Comparison of ENCODE assay signal across 8 cellular contexts in the genomic region with DNA sequence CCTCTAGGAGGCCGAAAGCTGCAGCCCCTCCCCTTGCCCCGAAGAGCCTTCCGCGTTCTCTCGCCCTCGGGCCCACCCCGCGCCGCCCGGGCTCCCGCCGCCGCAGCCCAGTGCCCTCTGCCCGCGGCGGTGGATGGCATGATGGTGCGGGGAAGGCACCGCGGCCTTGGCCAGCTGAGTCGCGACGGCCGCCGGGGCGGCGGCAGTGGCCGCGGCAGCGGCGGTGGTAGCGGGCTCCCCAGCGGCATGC. TPM values are rescaled to one million over a fixed set of nuclear protein-coding genes. Genes with fewer than 3 reads are reported as not detected.
DNase-seq lines count a peak whose midpoint lies in the region; ATAC-seq and TF ChIP-seq lines count a peak whose summit lies in the region.

No MANE protein-coding gene starts in this region.

- no peak for DNase-seq in CD8-positive, alpha-beta T cell
- no peak for DNase-seq in RWPE2 (ENCODE audit: low spot score)
- DNase-seq in fibroblast of lung (ENCODE audit: low read depth in 2 of 2): no peak
- no peak for DNase-seq in NCI-H2029 treated with DMSO at 0.1 percent for 48 hours (lab: John Stamatoyannopoulos, UW)
- DNase-seq in NCI-H1105 (lab: John Stamatoyannopoulos, UW): no peak
- no peak for DNase-seq in COR-L47 (lab: John Stamatoyannopoulos, UW)

- H3K9ac ChIP-seq in fibroblast of lung (ENCODE audit: insufficient read depth, low read length): peak overlapping the region; percentile 96

- H3K4me1 Mint-ChIP-seq in CD8-positive, alpha-beta T cell (ENCODE audit: low read depth): peaks cover 56% of the 10 kb centered on the region

- ATAC-seq in CD8-positive, alpha-beta T cell: peak; percentile 24
- peak; percentile 26 for ATAC-seq in RWPE2 (ENCODE audit: low read depth)
- no peak for ATAC-seq in GM18873 (IDR thresholded peaks at IDR 0.05; ENCODE audit: low FRiP score, unreplicated experiment)

- no peak overlapping the region for H3K27ac ChIP-seq in CD8-positive, alpha-beta T cell (ENCODE audit: low read depth, low read length)
- H3K27ac ChIP-seq in RWPE2 (ENCODE audit: poor library complexity, severe bottlenecking) (peak overlapping the region; percentile 83), fibroblast of lung (ENCODE audit: insufficient read depth, low read length) (peak overlapping the region; percentile 95), neutrophil (peak overlapping the region; percentile 94)

- H3K36me3 Mint-ChIP-seq in CD8-positive, alpha-beta T cell: peaks cover 22% of the 10 kb centered on the region

- POLR2A ChIA-PET in CD8-positive, alpha-beta T cell (lab: Charles Lee): interaction anchor here (1.0 to 2.7 kb wide), 5 partner anchors 11 to 292 kb away, joined by 3 to 20 read pairs (median 6); no protein-coding TSS in a partner anchor

- no peaks in the 10 kb centered on the region for H3K9me3 Mint-ChIP-seq in CD8-positive, alpha-beta T cell

- intact Hi-C loops in CD8-positive, alpha-beta T cell (cut with DNase I, micrococcal nuclease): loop anchor here (5.0 to 10.0 kb wide), 6 partner anchors 295 to 1540 kb away; a partner anchor contains a TSS

- H3K9me3 ChIP-seq in CD8-positive, alpha-beta T cell (ENCODE audit: low read length): no peaks in the 10 kb centered on the region
- H3K9me3 ChIP-seq in RWPE2 (ENCODE audit: severe bottlenecking) (no peaks in the 10 kb centered on the region), fibroblast of lung (ENCODE audit: control insufficient read depth, insufficient read depth, low read depth, low read length) (no peaks in the 10 kb centered on the region), neutrophil (no peaks in the 10 kb centered on the region)

- no peak for TF ChIP-seq CTCF in CD8-positive, alpha-beta T cell (IDR thresholded peaks at IDR 0.05)
- TF ChIP-seq CTCF in RWPE2 (IDR thresholded peaks at IDR 0.05; ENCODE audit: poor library complexity, severe bottlenecking) (no peak), fibroblast of lung (conservative IDR thresholded peaks at IDR 0.05 in 1 of 2, IDR thresholded peaks at IDR 0.05 in 1 of 2; ENCODE audit: low read depth in 1 of 2, low read length in 2 of 2) (no peak), neutrophil (IDR thresholded peaks at IDR 0.05) (no peak)

- H3K4me3 Mint-ChIP-seq in CD8-positive, alpha-beta T cell: peak overlapping the region; percentile 80

- peaks cover 44% of the 10 kb centered on the region for H3K79me2 ChIP-seq in fibroblast of lung (ENCODE audit: control insufficient read depth, insufficient read depth, low read length)

- no peaks in the 10 kb centered on the region for H4K20me1 ChIP-seq in fibroblast of lung (ENCODE audit: control insufficient read depth, extremely low read depth, insufficient read depth, low read length)

- H3K27ac Mint-ChIP-seq in CD8-positive, alpha-beta T cell: peak overlapping the region; percentile 62

- CTCF ChIA-PET in CD8-positive, alpha-beta T cell (lab: Charles Lee): interaction anchor here (0.7 to 1.2 kb wide), 3 partner anchors 105 to 264 kb away, joined by 3 to 4 read pairs (median 3); no protein-coding TSS in a partner anchor

- no peaks in the 10 kb centered on the region for H3K27me3 ChIP-seq in CD8-positive, alpha-beta T cell (ENCODE audit: insufficient read depth, low read length)
- H3K27me3 ChIP-seq in RWPE2 (ENCODE audit: insufficient read depth, poor library complexity, severe bottlenecking) (no peaks in the 10 kb centered on the region), fibroblast of lung (ENCODE audit: control insufficient read depth, insufficient read depth, low read length) (no peaks in the 10 kb centered on the region), neutrophil (no peaks in the 10 kb centered on the region)

- H3K27me3 Mint-ChIP-seq in CD8-positive, alpha-beta T cell (ENCODE audit: low read depth): no peaks in the 10 kb centered on the region

- H3K4me1 ChIP-seq in CD8-positive, alpha-beta T cell (ENCODE audit: insufficient read depth, low read length): peaks cover 42% of the 10 kb centered on the region
- peaks cover 11% of the 10 kb centered on the region for H3K4me1 ChIP-seq in RWPE2 (ENCODE audit: insufficient read depth, poor library complexity, severe bottlenecking)
- H3K4me1 ChIP-seq in fibroblast of lung (ENCODE audit: control insufficient read depth, extremely low read depth, insufficient read depth, low read length): peaks cover 7% of the 10 kb centered on the region
- H3K4me1 ChIP-seq in neutrophil (ENCODE audit: control insufficient read depth in 1 of 2, insufficient read depth in 1 of 2, low read depth in 1 of 2, low read length in 1 of 2): peaks cover 18 to 27% of the 10 kb centered on the region in 2 experiments

- H3K4me2 ChIP-seq in fibroblast of lung (ENCODE audit: extremely low read depth, insufficient read depth, low read length): peak overlapping the region; percentile 69

- H2AFZ ChIP-seq in fibroblast of lung (ENCODE audit: low read length): no peak overlapping the region

- H3K4me3 ChIP-seq in CD8-positive, alpha-beta T cell (ENCODE audit: low read depth, low read length): peak overlapping the region; percentile 74
- H3K4me3 ChIP-seq in RWPE2 (ENCODE audit: severe bottlenecking) (peak overlapping the region; percentile 92), fibroblast of lung (replicated peaks in 1 of 4; ENCODE audit: control extremely low read depth in 1 of 4, insufficient read depth in 1 of 4, low read depth in 3 of 4, low read length in 4 of 4) (peak overlapping the region; percentile 39 to 97 (median 72)), neutrophil (ENCODE audit: low read depth in 1 of 2, low read length in 1 of 2) (peak overlapping the region; percentile 80 to 95)

- H3K36me3 ChIP-seq in CD8-positive, alpha-beta T cell (ENCODE audit: insufficient read depth, low read length): no peaks in the 10 kb centered on the region
- H3K36me3 ChIP-seq in RWPE2 (ENCODE audit: low read depth) (peaks cover 34% of the 10 kb centered on the region), fibroblast of lung (ENCODE audit: control insufficient read depth, insufficient read depth, low read length) (peaks cover 7% of the 10 kb centered on the region), neutrophil (peaks cover 15% of the 10 kb centered on the region)

RNA-seq across cellular contexts. Expression of a gene that starts 1.2 kb away (rescaled TPM):
- 10 to 100 TPM; 15.3 to 15.6 TPM for total RNA-seq in CD8-positive, alpha-beta T cell
- 4.3 and 4.6 TPM in 2 replicates for total RNA-seq in fibroblast of lung
- polyA plus RNA-seq in fibroblast of lung: 3.3 and 4.6 TPM in 2 replicates
- polyA plus RNA-seq in fibroblast of lung (2012): 5.4 and 7.5 TPM in 2 replicates
- 1.4 and 1.8 TPM in 2 replicates for polyA minus RNA-seq in fibroblast of lung (ENCODE audit: low replicate concordance)

RNA-seq across cellular contexts. Expression of a gene that starts 12.3 kb away (rescaled TPM):
- 1 to 10 TPM; 6.4 to 8.1 TPM for total RNA-seq in CD8-positive, alpha-beta T cell
- 19.8 and 21.3 TPM in 2 replicates for total RNA-seq in fibroblast of lung
- 26.0 and 27.3 TPM in 2 replicates for polyA plus RNA-seq in fibroblast of lung
- polyA plus RNA-seq in fibroblast of lung (2012): 31.7 and 32.4 TPM in 2 replicates
- 5.3 and 7.1 TPM in 2 replicates for polyA minus RNA-seq in fibroblast of lung (ENCODE audit: low replicate concordance)
